Comparison of ENCODE assay signal across 11 cellular contexts in the genomic region with DNA sequence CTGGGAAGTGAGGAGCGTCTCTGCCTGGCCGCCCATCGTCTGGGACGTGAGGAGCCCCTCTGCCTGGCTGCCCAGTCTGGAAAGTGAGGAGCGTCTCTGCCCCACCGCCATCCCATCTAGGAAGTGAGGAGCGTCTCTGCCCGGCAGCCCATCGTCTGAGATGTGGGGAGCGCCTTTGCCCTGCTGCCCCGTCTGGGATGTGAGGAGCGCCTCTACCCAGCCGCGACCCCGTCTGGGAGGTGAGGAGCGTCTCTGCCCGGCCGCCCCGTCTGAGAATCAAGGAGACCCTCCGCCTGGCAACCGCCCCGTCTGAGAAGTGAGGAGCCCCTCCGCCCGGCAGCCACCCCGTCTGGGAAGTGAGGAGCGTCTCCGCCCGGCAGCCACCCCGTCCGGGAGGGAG. TPM values are rescaled to one million over a fixed set of nuclear protein-coding genes. Genes with fewer than 3 reads are reported as not detected.
"Had no signal": no experiment of that assay in that cellular context is flagged by ENCODE, and none has a peak within 500 bp of the region (broad histone marks: within the 10 kb centered on the region; RNA-seq: fewer than 3 reads in every experiment).

No MANE protein-coding gene starts in this region.

RNA-seq across cellular contexts. Expression of a gene that starts 3.4 kb away (rescaled TPM):
- total RNA-seq: SJCRH30 had no signal

RNA-seq across cellular contexts. Expression of a gene that starts 19.9 kb away (rescaled TPM):
- total RNA-seq: OCI-LY7, PC-3, PC-9, Peyer's patch, Right ventricle myocardium inferior, Right ventricle myocardium superior, RPMI7951, SJCRH30, SJSA1, SK-MEL-5 had no signal
- polyA plus RNA-seq: SK-N-SH had no signal
